ENCODE assay signal across 12 cellular contexts in the genomic region with DNA sequence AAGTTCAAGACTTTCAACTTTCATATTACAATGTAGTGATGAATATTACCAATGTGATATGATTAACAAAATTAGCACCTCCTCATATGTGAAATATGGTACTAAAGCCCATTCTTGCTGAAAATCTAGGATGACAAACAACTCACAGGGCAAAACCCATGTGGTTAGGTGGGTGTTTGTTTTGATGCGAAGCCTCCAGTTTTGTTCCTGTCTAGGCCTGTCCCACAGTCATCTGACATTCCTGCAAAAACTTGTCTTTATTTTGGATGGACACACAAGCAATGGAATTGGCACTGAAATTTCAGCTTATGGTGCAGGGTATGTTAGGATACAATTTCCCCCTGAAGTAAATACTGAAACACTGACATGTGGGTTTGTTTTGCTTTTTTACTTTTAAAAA.
DNase-seq lines count a peak whose midpoint lies in the region; ATAC-seq, FAIRE-seq and TF ChIP-seq lines count a peak whose summit lies in the region.
"Had no signal": no experiment of that assay in that cellular context is flagged by ENCODE, and none has a peak within 500 bp of the region (broad histone marks: within the 10 kb centered on the region; RNA-seq: fewer than 3 reads in every experiment).

No MANE protein-coding gene starts in this region.

- no peaks in the 10 kb centered on the region for H3F3A ChIP-seq in smooth muscle cell (ENCODE audit: low read depth)

- H3K9me3 ChIP-seq in smooth muscle cell (replicated peaks; ENCODE audit: low read depth): no peaks in the 10 kb centered on the region

- no peak overlapping the region for H3K4me2 ChIP-seq in smooth muscle cell

- no peak for TF ChIP-seq CTCF in VCaP (conservative IDR thresholded peaks at IDR 0.05)
- TF ChIP-seq CTCF in smooth muscle cell (IDR thresholded peaks at IDR 0.05; ENCODE audit: borderline replicate concordance, insufficient read depth, poor library complexity, severe bottlenecking): no peak

- peak; percentile 65 for FAIRE-seq in HTR-8/SVneo (lab: Jason Lieb, UNC)

- 0 out of 2 replicates have a peak overlapping the region, but pooled peaks have one; percentile 5 for H3K27ac ChIP-seq in VCaP
- H3K27ac ChIP-seq in smooth muscle cell (ENCODE audit: low read depth): peak overlapping the region; percentile 66

- peaks cover 91% of the 10 kb centered on the region for H4K20me1 ChIP-seq in smooth muscle cell (ENCODE audit: low read depth)

- no peak overlapping the region for H2AFZ ChIP-seq in smooth muscle cell (ENCODE audit: low read depth)

- peak; percentile 40 for ATAC-seq in esophagus mucosa
- no peak for ATAC-seq in HG03095 (IDR thresholded peaks at IDR 0.05; ENCODE audit: unreplicated experiment)

- no peaks in the 10 kb centered on the region for H3K36me3 ChIP-seq in smooth muscle cell (ENCODE audit: low read depth)

- no peaks in the 10 kb centered on the region for H3K27me3 ChIP-seq in smooth muscle cell (ENCODE audit: low read depth)

- peaks cover 42% of the 10 kb centered on the region for H3K79me2 ChIP-seq in smooth muscle cell (ENCODE audit: low read depth)

- no peak overlapping the region for H3K4me3 ChIP-seq in smooth muscle cell

- WGBS in smooth muscle cell (ENCODE audit: low lambda C conversion rate): 26% methylated on average over 1 of the region's 1 CpG

- DNase-seq in HTR-8/SVneo (ENCODE audit: insufficient read length, low spot score): peak; percentile 57
- no peak for DNase-seq in smooth muscle cell (lab: John Stamatoyannopoulos, UW; ENCODE audit: unreplicated experiment)
- DNase-seq in NCI-H1417 treated with DMSO at 0.1 percent for 48 hours (lab: John Stamatoyannopoulos, UW): no peak
- no peak for DNase-seq in stimulated activated CD4-positive, alpha-beta T cell treated with anti-CD3 and anti-CD28 coated beads, Interleukin-15, amount 100 ng/mL, for 24 hours
- no peak for DNase-seq in kidney glomerular epithelial cell (lab: John Stamatoyannopoulos, UW)
- DNase-seq: C1 segment of cervical spinal cord, HCEC 1CT, NCI-H226, NCI-H69 had no signal

- H3K4me1 ChIP-seq in smooth muscle cell (ENCODE audit: low read depth): peaks cover 10% of the 10 kb centered on the region

- H3K9ac ChIP-seq in smooth muscle cell (ENCODE audit: low read depth): no peak overlapping the region
